Comparison of ENCODE assay signal across 2 cellular contexts in the genomic region with DNA sequence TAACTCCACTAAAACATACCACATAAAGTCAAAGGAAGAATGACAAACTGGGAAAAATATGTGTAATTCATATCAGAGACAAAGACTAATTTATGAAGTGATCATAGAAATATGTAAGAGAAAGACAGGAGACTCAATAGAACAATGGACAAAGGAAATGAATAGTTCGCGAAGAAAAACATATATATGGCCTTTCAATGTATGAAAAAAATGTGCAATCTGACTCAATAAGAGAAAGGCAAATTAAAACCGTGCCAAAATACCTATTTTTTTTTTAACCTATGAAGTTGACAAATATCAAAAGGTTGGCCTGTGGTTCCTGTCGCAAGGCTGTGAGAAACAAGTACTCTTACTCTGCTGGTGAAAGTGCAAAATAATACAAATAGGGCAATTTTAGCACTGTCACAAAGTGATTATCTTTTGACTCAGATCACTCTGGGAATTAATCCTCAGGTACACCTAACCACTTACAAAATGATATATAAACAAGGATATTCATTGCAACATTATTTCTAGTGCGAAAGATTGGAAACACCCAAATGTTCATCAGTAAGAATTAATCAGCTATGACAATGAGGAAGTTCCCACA.
TF ChIP-seq lines count a peak whose summit lies in the region.

No MANE protein-coding gene starts in this region.

TF ChIP-seq in SK-N-SH, 30 proteins besides CTCF, POLR2A, EP300 and RAD21:
- peak; percentile 41 for TF ChIP-seq TCF12 (IDR thresholded peaks at IDR 0.05)
- TF ChIP-seq FOSL2 (IDR thresholded peaks at IDR 0.05; ENCODE audit: borderline replicate concordance, low read depth) = peak; percentile 2; the same call in 1 of the 2 replicates
- TF ChIP-seq GATA2 (CRISPR knock-in tag; IDR thresholded peaks at IDR 0.05) = no peak
- peak; percentile 39; the same call in 1 of the 2 replicates for TF ChIP-seq PBX3 (IDR thresholded peaks at IDR 0.05)
- TF ChIP-seq, protein P1, sequence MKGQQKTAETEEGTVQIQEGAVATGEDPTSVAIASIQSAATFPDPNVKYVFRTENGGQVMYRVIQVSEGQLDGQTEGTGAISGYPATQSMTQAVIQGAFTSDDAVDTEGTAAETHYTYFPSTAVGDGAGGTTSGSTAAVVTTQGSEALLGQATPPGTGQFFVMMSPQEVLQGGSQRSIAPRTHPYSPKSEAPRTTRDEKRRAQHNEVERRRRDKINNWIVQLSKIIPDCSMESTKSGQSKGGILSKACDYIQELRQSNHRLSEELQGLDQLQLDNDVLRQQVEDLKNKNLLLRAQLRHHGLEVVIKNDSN (IDR thresholded peaks at IDR 0.05; ENCODE audit: borderline replicate concordance, low read depth) = no peak
- 0 out of 2 replicates have a peak, but pooled peaks have one; percentile 29 for TF ChIP-seq TEAD4 (IDR thresholded peaks at IDR 0.05; ENCODE audit: borderline replicate concordance, insufficient read depth)
- 0 out of 2 replicates have a peak, but pooled peaks have one; percentile 15 for TF ChIP-seq JUND (IDR thresholded peaks at IDR 0.05)

TF ChIP-seq in SK-N-SH treated with all-trans-retinoic acid at 6 μM for 48 hours, 23 proteins besides CTCF, POLR2A, EP300 and RAD21:
- TF ChIP-seq SNAI2 (CRISPR knock-in tag; IDR thresholded peaks at IDR 0.05) (no peak), CSRNP3 (CRISPR knock-in tag; IDR thresholded peaks at IDR 0.05) (no peak), ZNF8 (CRISPR knock-in tag; IDR thresholded peaks at IDR 0.05) (no peak), ISL1 (CRISPR knock-in tag; IDR thresholded peaks at IDR 0.05) (no peak), TCF4 (CRISPR knock-in tag; IDR thresholded peaks at IDR 0.05; ENCODE audit: borderline replicate concordance) (no peak), OSR1 (CRISPR knock-in tag; IDR thresholded peaks at IDR 0.05) (no peak), BACH2 (CRISPR knock-in tag; IDR thresholded peaks at IDR 0.05; ENCODE audit: borderline replicate concordance) (no peak), TSHZ2 (CRISPR knock-in tag; IDR thresholded peaks at IDR 0.05) (no peak), ZC3H10 (CRISPR knock-in tag; IDR thresholded peaks at IDR 0.05) (no peak)
- TF ChIP-seq, protein P2, sequence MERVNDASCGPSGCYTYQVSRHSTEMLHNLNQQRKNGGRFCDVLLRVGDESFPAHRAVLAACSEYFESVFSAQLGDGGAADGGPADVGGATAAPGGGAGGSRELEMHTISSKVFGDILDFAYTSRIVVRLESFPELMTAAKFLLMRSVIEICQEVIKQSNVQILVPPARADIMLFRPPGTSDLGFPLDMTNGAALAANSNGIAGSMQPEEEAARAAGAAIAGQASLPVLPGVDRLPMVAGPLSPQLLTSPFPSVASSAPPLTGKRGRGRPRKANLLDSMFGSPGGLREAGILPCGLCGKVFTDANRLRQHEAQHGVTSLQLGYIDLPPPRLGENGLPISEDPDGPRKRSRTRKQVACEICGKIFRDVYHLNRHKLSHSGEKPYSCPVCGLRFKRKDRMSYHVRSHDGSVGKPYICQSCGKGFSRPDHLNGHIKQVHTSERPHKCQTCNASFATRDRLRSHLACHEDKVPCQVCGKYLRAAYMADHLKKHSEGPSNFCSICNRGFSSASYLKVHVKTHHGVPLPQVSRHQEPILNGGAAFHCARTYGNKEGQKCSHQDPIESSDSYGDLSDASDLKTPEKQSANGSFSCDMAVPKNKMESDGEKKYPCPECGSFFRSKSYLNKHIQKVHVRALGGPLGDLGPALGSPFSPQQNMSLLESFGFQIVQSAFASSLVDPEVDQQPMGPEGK (CRISPR knock-in tag; IDR thresholded peaks at IDR 0.05; ENCODE audit: borderline replicate concordance) = no peak
- TF ChIP-seq, protein P3, sequence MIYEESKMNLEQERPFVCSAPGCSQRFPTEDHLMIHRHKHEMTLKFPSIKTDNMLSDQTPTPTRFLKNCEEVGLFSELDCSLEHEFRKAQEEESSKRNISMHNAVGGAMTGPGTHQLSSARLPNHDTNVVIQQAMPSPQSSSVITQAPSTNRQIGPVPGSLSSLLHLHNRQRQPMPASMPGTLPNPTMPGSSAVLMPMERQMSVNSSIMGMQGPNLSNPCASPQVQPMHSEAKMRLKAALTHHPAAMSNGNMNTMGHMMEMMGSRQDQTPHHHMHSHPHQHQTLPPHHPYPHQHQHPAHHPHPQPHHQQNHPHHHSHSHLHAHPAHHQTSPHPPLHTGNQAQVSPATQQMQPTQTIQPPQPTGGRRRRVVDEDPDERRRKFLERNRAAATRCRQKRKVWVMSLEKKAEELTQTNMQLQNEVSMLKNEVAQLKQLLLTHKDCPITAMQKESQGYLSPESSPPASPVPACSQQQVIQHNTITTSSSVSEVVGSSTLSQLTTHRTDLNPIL (CRISPR knock-in tag; IDR thresholded peaks at IDR 0.05; ENCODE audit: low read depth) = no peak
TF ChIP-seq in SK-N-SH treated with all-trans-retinoic acid at 6 μM for 48 hours: peak in this region for 0.
